ENCODE assay signal across 16 cellular contexts in the genomic region with DNA sequence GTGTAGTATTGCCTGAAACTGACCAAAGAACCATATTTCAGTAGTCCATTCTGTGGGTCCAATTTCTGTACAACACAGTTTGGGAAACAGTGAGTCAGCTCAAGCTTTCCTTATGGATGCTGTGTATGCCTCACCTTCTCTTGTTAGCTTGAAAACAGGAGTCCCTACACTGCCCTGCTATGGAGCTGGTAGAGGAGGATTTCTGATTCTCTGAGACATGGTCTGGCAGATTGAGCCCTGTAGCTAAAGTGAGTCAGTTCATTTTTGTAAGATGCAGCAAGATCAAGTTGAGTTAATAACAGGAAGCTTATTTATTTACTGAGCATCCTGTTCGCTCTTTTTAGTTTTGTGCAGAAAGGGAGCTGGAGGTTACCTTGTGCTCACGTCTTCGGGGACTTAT.
A peak's percentile ranks its signal among the peaks of the same experiment; 100 is the strongest.
DNase-seq lines count a peak whose midpoint lies in the region; ATAC-seq and TF ChIP-seq lines count a peak whose summit lies in the region.
"Had no signal": no experiment of that assay in that cellular context is flagged by ENCODE, and none has a peak within 500 bp of the region (broad histone marks: within the 10 kb centered on the region; RNA-seq: fewer than 3 reads in every experiment).

No MANE protein-coding gene starts in this region.

- no peak overlapping the region for H3K4me3 ChIP-seq in brain microvascular endothelial cell (ENCODE audit: low read depth, low read length)
- no peak overlapping the region for H3K4me3 ChIP-seq in fibroblast of pulmonary artery (replicated peaks; ENCODE audit: low read depth, low read length)
- no peak overlapping the region for H3K4me3 ChIP-seq in upper lobe of right lung
- H3K4me3 ChIP-seq: GM12878 had no signal

- H3K4me1 ChIP-seq in upper lobe of right lung, result peaks cover 5% of the 10 kb centered on the region

- H3K27ac ChIP-seq in brain microvascular endothelial cell (no peak overlapping the region), upper lobe of right lung (no peak overlapping the region)
- H3K27ac ChIP-seq: 22Rv1 had no signal

- H3K36me3 ChIP-seq in brain microvascular endothelial cell (replicated peaks) (no peaks in the 10 kb centered on the region), upper lobe of right lung (no peaks in the 10 kb centered on the region)

- in situ Hi-C loops in brain microvascular endothelial cell (cut with HindIII; ENCODE audit: low pct_ligation_motif_present, low sequenced_read_pairs), result no loop called here

- TF ChIP-seq CTCF in brain microvascular endothelial cell (IDR thresholded peaks at IDR 0.05; ENCODE audit: low read depth, low read length, missing control alignments) (no peak), fibroblast of pulmonary artery (IDR thresholded peaks at IDR 0.05; ENCODE audit: low read length, missing control alignments) (no peak), upper lobe of right lung (IDR thresholded peaks at IDR 0.05) (no peak)

- intact Hi-C loops in upper lobe of right lung (cut with DNase I), result no loop called here

- ATAC-seq in upper lobe of right lung (no peak), GM18907 (IDR thresholded peaks at IDR 0.05; ENCODE audit: unreplicated experiment) (no peak)
- ATAC-seq: CD8-positive, alpha-beta T cell; GM12878; HepG2 had no signal

- H3K9me3 ChIP-seq in upper lobe of right lung, result no peaks in the 10 kb centered on the region

- H3K27me3 ChIP-seq in brain microvascular endothelial cell (replicated peaks) (no peaks in the 10 kb centered on the region), upper lobe of right lung (no peaks in the 10 kb centered on the region)

- DNase-seq in EL (peak; percentile 6), NCI-H226 (peak; percentile 20), brain microvascular endothelial cell (peak; percentile 2), fibroblast of pulmonary artery (ENCODE audit: low read depth) (peak; percentile 4), upper lobe of right lung (no peak), cerebellar cortex (ENCODE audit: low spot score) (no peak)
- DNase-seq in activated effector memory CD4-positive, alpha-beta T cell treated with anti-CD3 and anti-CD28 coated beads, Interleukin-2, amount 50 U/mL, for 16 hours, result no peak
- DNase-seq: CD8-positive, alpha-beta T cell; COR-L47; DMS53; HCEC 1CT; HFFc6 had no signal

Comparison
In these comparisons a context has a peak if more than half of its experiments do, and no peak if none do; other contexts are left out.
1. DNase-seq: peak in EL (single experiment), NCI-H226 (single experiment), brain microvascular endothelial cell (single experiment) and fibroblast of pulmonary artery (single experiment); none in upper lobe of right lung (single experiment), activated effector memory CD4-positive, alpha-beta T cell treated with anti-CD3 and anti-CD28 coated beads, Interleukin-2, amount 50 U/mL, for 16 hours (single experiment) and cerebellar cortex (single experiment).